In genomic region chr2:85588218-85589044, GRCh38 we compare ENCODE assay signal across 9 cellular contexts. TPM values are rescaled to one million over a fixed set of nuclear protein-coding genes. Genes with fewer than 3 reads are reported as not detected.
DNase-seq lines count a peak whose midpoint lies in the region; ATAC-seq and TF ChIP-seq lines count a peak whose summit lies in the region.
"Had no signal": no experiment of that assay in that cellular context is flagged by ENCODE, and none has a peak within 500 bp of the region (broad histone marks: within the 10 kb centered on the region; RNA-seq: fewer than 3 reads in every experiment).

No MANE protein-coding gene starts in this region.

- 50 to 70% (median 62%) methylated on average over 9 of the region's 9 CpGs for WGBS in spleen, 5 donors

- TF ChIP-seq CTCF in RWPE1 (conservative IDR thresholded peaks at IDR 0.05; ENCODE audit: low read depth) (no peak), spleen (IDR thresholded peaks at IDR 0.05 in 8 of 11, conservative IDR thresholded peaks at IDR 0.05 in 3 of 11) (no peak), omental fat pad (IDR thresholded peaks at IDR 0.05) (no peak)

- no peak for TF ChIP-seq POLR2A in spleen (IDR thresholded peaks at IDR 0.05)

- DNase-seq in H7, result peak; percentile 32
- DNase-seq in RWPE1 (ENCODE audit: low spot score), result no peak
- peak; percentile 57 for DNase-seq in left kidney (ENCODE audit: low read depth, low spot score)
- no peak for DNase-seq in spleen
- no peak for DNase-seq in activated effector memory CD4-positive, alpha-beta T cell treated with Interleukin-2 at 50 U/mL for 16 hours
- DNase-seq in omental fat pad (ENCODE audit: low spot score), result no peak
- DNase-seq in anterior cingulate cortex (lab: John Stamatoyannopoulos, UW), result no peak
- DNase-seq: DMS153; stimulated activated CD4-positive, alpha-beta T cell treated with anti-CD3 and anti-CD28 coated beads, Interleukin-12 subunit alpha, Interleukin-12 subunit beta, amount 100 ng/mL, for 4 hours had no signal

- CTCF ChIA-PET in RWPE1 (lab: Yijun Ruan, JAX), result interaction anchor here (0.7 kb wide), 1 partner anchor 18 kb away, joined by 3 read pairs; no protein-coding TSS in a partner anchor

- intact Hi-C loops in spleen (cut with DNase I; ENCODE audit: low total_unique reads), result no loop called here

- H3K36me3 ChIP-seq in H7 (replicated peaks; ENCODE audit: control insufficient read depth, insufficient read depth, low read length) (no peaks in the 10 kb centered on the region), spleen (peaks cover 0 to 12% (median 0%) of the 10 kb centered on the region in 6 donors)

- no peaks in the 10 kb centered on the region for H3K9me3 ChIP-seq in spleen

- H3K4me3 ChIP-seq in H7 (ENCODE audit: insufficient read depth, low read depth, low read length) (no peak overlapping the region), spleen (no peak overlapping the region)

- H3K27ac ChIP-seq in RWPE1 (peak overlapping the region; percentile 21; the same call in 1 of the 2 replicates), spleen (peak overlapping the region in 7 of 8 donors; percentile 15 to 93 (median 86))

- POLR2A ChIA-PET in RWPE1 (lab: Yijun Ruan, JAX; ENCODE audit: low non-redundant PET), result no interaction called here

- peaks cover 50 to 99% (median 79%) of the 10 kb centered on the region in 6 donors for H3K4me1 ChIP-seq in spleen

- H3K27me3 ChIP-seq in H7 (ENCODE audit: control insufficient read depth, insufficient read depth, low read length), result peaks cover 18% of the 10 kb centered on the region
- no peaks in the 10 kb centered on the region for H3K27me3 ChIP-seq in spleen (replicated peaks in 1 of 7)

- ATAC-seq in omental fat pad (ENCODE audit: low FRiP score), result no peak

RNA-seq across cellular contexts. Expression of gene VAMP5, which starts 4.2 kb away (rescaled TPM):
- total RNA-seq in H7 (2014; rRNA removed; shearing (Covaris generic)), result 1.00 and 1.4 TPM in 2 replicates
- total RNA-seq in spleen (10 to 100 TPM; 58.5 to 89.1 (median 64.0) TPM), omental fat pad (100 to 1,000 TPM in 1 of 4 donors, 10 to 100 TPM in 3; 51.4 to 116 (median 85.0) TPM)
- 100 to 1,000 TPM in 2 of 3 donors, 10 to 100 TPM in 1; 71.0 to 129 (median 120) TPM for polyA plus RNA-seq in spleen

RNA-seq across cellular contexts. Expression of gene RNF181, which starts 7.1 kb away (rescaled TPM):
- 159 and 201 TPM in 2 replicates for total RNA-seq in H7 (2014; rRNA removed; shearing (Covaris generic))
- 100 to 1,000 TPM in 3 of 7 donors, 10 to 100 TPM in 4; 72.9 to 154 (median 82.1) TPM for total RNA-seq in spleen
- 100 to 1,000 TPM; 139 to 184 (median 148) TPM for polyA plus RNA-seq in spleen
- 100 to 1,000 TPM in 3 of 4 donors, 10 to 100 TPM in 1; 94.7 to 216 (median 144) TPM for total RNA-seq in omental fat pad

RNA-seq across cellular contexts. Expression of gene VAMP8, which starts 11.0 kb away (rescaled TPM):
- total RNA-seq in H7 (2014; rRNA removed; shearing (Covaris generic)), result 17.7 and 33.0 TPM in 2 replicates
- total RNA-seq in spleen (100 to 1,000 TPM; 119 to 179 (median 145) TPM), omental fat pad (10 to 100 TPM; 23.3 to 48.7 (median 46.1) TPM)
- 100 to 1,000 TPM; 223 to 401 (median 350) TPM for polyA plus RNA-seq in spleen

RNA-seq across cellular contexts. Expression of gene TMEM150A, which starts 14.1 kb away (rescaled TPM):
- total RNA-seq in H7 (2014; rRNA removed; shearing (Covaris generic)), result 15.7 and 17.9 TPM in 2 replicates
- total RNA-seq in spleen, result 10 to 100 TPM in 6 of 7 donors, 1 to 10 TPM in 1; 9.4 to 17.4 (median 11.2) TPM
- polyA plus RNA-seq in spleen, result 10 to 100 TPM; 14.6 to 18.8 (median 14.8) TPM
- total RNA-seq in omental fat pad, result 10 to 100 TPM; 20.1 to 38.7 (median 25.5) TPM

RNA-seq across cellular contexts. Expression of gene C2orf68, which starts 23.4 kb away (rescaled TPM):
- 69.8 and 84.4 TPM in 2 replicates for total RNA-seq in H7 (2014; rRNA removed; shearing (Covaris generic))
- total RNA-seq in spleen (10 to 100 TPM; 22.2 to 45.2 (median 33.2) TPM), omental fat pad (10 to 100 TPM in 3 of 4 donors, 1 to 10 TPM in 1; 7.9 to 19.5 (median 12.8) TPM)
- 10 to 100 TPM; 16.0 to 25.3 (median 18.9) TPM for polyA plus RNA-seq in spleen

Comparison
In these comparisons a context has a peak if more than half of its experiments do, and no peak if none do; other contexts are left out.
1. DNase-seq: peak in H7 (single experiment) and left kidney (single experiment); none in RWPE1 (single experiment), spleen (single experiment), activated effector memory CD4-positive, alpha-beta T cell treated with Interleukin-2 at 50 U/mL for 16 hours (single experiment), omental fat pad (single experiment) and anterior cingulate cortex (0 of 58).
2. RNA of gene VAMP5, which starts 4.2 kb away (total RNA-seq): 51.4 to 116 TPM in omental fat pad and 58.5 to 89.1 TPM in spleen; 1.00 to 1.4 TPM in H7; every median in the first group is over 10 times any median in the second.